8 cellular contexts compared by ENCODE assay signal in genomic region chr1:1371741-1372711, GRCh38. TPM values are rescaled to one million over a fixed set of nuclear protein-coding genes. Genes with fewer than 3 reads are reported as not detected.
A peak's percentile ranks its signal among the peaks of the same experiment; 100 is the strongest.
DNase-seq lines count a peak whose midpoint lies in the region; TF ChIP-seq lines count a peak whose summit lies in the region.

No MANE protein-coding gene starts in this region.

- H3K9me3 Mint-ChIP-seq in activated CD4-positive, alpha-beta T cell treated with anti-CD3 and anti-CD28 coated beads, Interleukin-2, amount 10 ng/mL, durations not matched to agents 24 days and 14 days, result no peaks in the 10 kb centered on the region

- no peaks in the 10 kb centered on the region for H3K27me3 Mint-ChIP-seq in activated CD4-positive, alpha-beta T cell treated with anti-CD3 and anti-CD28 coated beads, Interleukin-2, amount 10 ng/mL, durations not matched to agents 24 days and 14 days

- peak; percentile 92 for TF ChIP-seq CTCF in coronary artery (IDR thresholded peaks at IDR 0.05)

- peaks cover 13% of the 10 kb centered on the region for H3K36me3 Mint-ChIP-seq in activated CD4-positive, alpha-beta T cell treated with anti-CD3 and anti-CD28 coated beads, Interleukin-2, amount 10 ng/mL, durations not matched to agents 24 days and 14 days (ENCODE audit: low read depth)

- DNase-seq in NCI-H345 (lab: John Stamatoyannopoulos, UW) (peak; percentile 57), NCI-H345 treated with DMSO at 0.1 percent for 48 hours (lab: John Stamatoyannopoulos, UW; ENCODE audit: unreplicated experiment) (no peak), NCI-H146 treated with DMSO at 0.1 percent for 48 hours (lab: John Stamatoyannopoulos, UW; ENCODE audit: unreplicated experiment) (peak; percentile 26), coronary artery (ENCODE audit: low spot score) (no peak), mucosa of gallbladder (ENCODE audit: low spot score) (peak; percentile 60), NCI-H187 treated with DMSO at 0.1 percent for 48 hours (lab: John Stamatoyannopoulos, UW) (no peak)
- peak; percentile 95 for DNase-seq in activated CD4-positive, alpha-beta T cell treated with anti-CD3 and anti-CD28 coated beads, Interleukin-2, amount 10 ng/mL, durations not matched to agents 24 days and 14 days
- peak; percentile 47 to 60 for DNase-seq in stimulated activated CD8-positive, alpha-beta memory T cell treated with anti-CD3 and anti-CD28 coated beads, Interleukin-7, amount 100 ng/mL, for 4 hours (ENCODE audit: low read depth in 2 of 2)

- H3K4me3 Mint-ChIP-seq in activated CD4-positive, alpha-beta T cell treated with anti-CD3 and anti-CD28 coated beads, Interleukin-2, amount 10 ng/mL, durations not matched to agents 24 days and 14 days, result peak overlapping the region; percentile 64

- peak overlapping the region; percentile 36 for H3K4me3 ChIP-seq in coronary artery

- no peak overlapping the region for H3K27ac Mint-ChIP-seq in activated CD4-positive, alpha-beta T cell treated with anti-CD3 and anti-CD28 coated beads, Interleukin-2, amount 10 ng/mL, durations not matched to agents 24 days and 14 days

- intact Hi-C loops in activated CD4-positive, alpha-beta T cell treated with anti-CD3 and anti-CD28 coated beads, Interleukin-2, amount 10 ng/mL, durations not matched to agents 24 days and 14 days (cut with micrococcal nuclease), result loop anchor here (10.0 kb wide), 1 partner anchor 133 kb away; no protein-coding TSS in a partner anchor

- peak overlapping the region in 1 of 2 donors; percentile 33 for H3K27ac ChIP-seq in coronary artery

- H3K4me1 Mint-ChIP-seq in activated CD4-positive, alpha-beta T cell treated with anti-CD3 and anti-CD28 coated beads, Interleukin-2, amount 10 ng/mL, durations not matched to agents 24 days and 14 days, result peaks cover 22% of the 10 kb centered on the region

RNA-seq across cellular contexts. Expression of gene AURKAIP1, which starts 3.0 kb away (rescaled TPM):
- 142 and 146 TPM in 2 replicates for total RNA-seq in activated CD4-positive, alpha-beta T cell treated with anti-CD3 and anti-CD28 coated beads, Interleukin-2, amount 10 ng/mL, durations not matched to agents 24 days and 14 days
- 135 TPM for total RNA-seq in mucosa of gallbladder

RNA-seq across cellular contexts. Expression of gene MXRA8, which starts 13.7 kb away (rescaled TPM):
- 0.24 and 0.75 TPM in 2 replicates for total RNA-seq in activated CD4-positive, alpha-beta T cell treated with anti-CD3 and anti-CD28 coated beads, Interleukin-2, amount 10 ng/mL, durations not matched to agents 24 days and 14 days
- total RNA-seq in mucosa of gallbladder, result 73.1 TPM

RNA-seq across cellular contexts. Expression of gene DVL1, which starts 22.8 kb away (rescaled TPM):
- 63.2 and 65.9 TPM in 2 replicates for total RNA-seq in activated CD4-positive, alpha-beta T cell treated with anti-CD3 and anti-CD28 coated beads, Interleukin-2, amount 10 ng/mL, durations not matched to agents 24 days and 14 days
- 72.7 TPM for total RNA-seq in mucosa of gallbladder

RNA-seq across cellular contexts. Expression of gene CCNL2, which starts 27.1 kb away (rescaled TPM):
- 144 and 146 TPM in 2 replicates for total RNA-seq in activated CD4-positive, alpha-beta T cell treated with anti-CD3 and anti-CD28 coated beads, Interleukin-2, amount 10 ng/mL, durations not matched to agents 24 days and 14 days
- total RNA-seq in mucosa of gallbladder, result 194 TPM

RNA-seq across cellular contexts. Expression of gene MRPL20, which starts 35.1 kb away (rescaled TPM):
- 187 and 194 TPM in 2 replicates for total RNA-seq in activated CD4-positive, alpha-beta T cell treated with anti-CD3 and anti-CD28 coated beads, Interleukin-2, amount 10 ng/mL, durations not matched to agents 24 days and 14 days
- 99.2 TPM for total RNA-seq in mucosa of gallbladder

Comparison
In these comparisons a context has a peak if more than half of its experiments do, and no peak if none do; other contexts are left out.
1. DNase-seq: peak in NCI-H345 (single experiment), NCI-H146 treated with DMSO at 0.1 percent for 48 hours (single experiment), activated CD4-positive, alpha-beta T cell treated with anti-CD3 and anti-CD28 coated beads, Interleukin-2, amount 10 ng/mL, durations not matched to agents 24 days and 14 days (single experiment), mucosa of gallbladder (single experiment) and stimulated activated CD8-positive, alpha-beta memory T cell treated with anti-CD3 and anti-CD28 coated beads, Interleukin-7, amount 100 ng/mL, for 4 hours (2 of 2); none in NCI-H345 treated with DMSO at 0.1 percent for 48 hours (single experiment), coronary artery (single experiment) and NCI-H187 treated with DMSO at 0.1 percent for 48 hours (single experiment).
2. RNA of gene MXRA8, which starts 13.7 kb away (total RNA-seq): 73.1 TPM in mucosa of gallbladder (single experiment); 0.24 to 0.75 TPM in activated CD4-positive, alpha-beta T cell treated with anti-CD3 and anti-CD28 coated beads, Interleukin-2, amount 10 ng/mL, durations not matched to agents 24 days and 14 days; every median in the first group is over 10 times any median in the second.